2 cellular contexts compared by ENCODE assay signal in the genomic region with DNA sequence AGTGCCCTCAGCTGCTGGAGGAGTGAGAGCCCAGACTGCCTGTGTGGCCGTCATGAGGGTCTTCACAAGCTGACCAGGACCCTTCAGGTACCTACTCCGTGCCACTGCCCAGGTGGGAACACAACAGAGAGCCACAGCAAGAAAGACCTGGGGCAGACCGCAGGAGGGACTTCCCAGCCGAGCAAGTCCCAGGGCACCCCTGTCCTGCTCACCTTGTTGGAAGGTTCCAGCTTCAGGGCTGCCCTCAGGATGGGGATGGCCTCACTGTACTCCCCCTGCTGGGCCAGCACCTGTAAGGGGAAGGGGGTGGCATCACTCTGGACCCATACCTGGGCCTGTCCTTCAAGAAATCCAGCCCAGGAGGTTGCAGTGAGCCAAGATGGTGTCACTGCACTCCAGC.
TF ChIP-seq lines count a peak whose summit lies in the region.

No MANE protein-coding gene starts in this region.

TF ChIP-seq in HCT116, 20 proteins besides CTCF, POLR2A, EP300 and RAD21:
- TF ChIP-seq, protein P1, sequence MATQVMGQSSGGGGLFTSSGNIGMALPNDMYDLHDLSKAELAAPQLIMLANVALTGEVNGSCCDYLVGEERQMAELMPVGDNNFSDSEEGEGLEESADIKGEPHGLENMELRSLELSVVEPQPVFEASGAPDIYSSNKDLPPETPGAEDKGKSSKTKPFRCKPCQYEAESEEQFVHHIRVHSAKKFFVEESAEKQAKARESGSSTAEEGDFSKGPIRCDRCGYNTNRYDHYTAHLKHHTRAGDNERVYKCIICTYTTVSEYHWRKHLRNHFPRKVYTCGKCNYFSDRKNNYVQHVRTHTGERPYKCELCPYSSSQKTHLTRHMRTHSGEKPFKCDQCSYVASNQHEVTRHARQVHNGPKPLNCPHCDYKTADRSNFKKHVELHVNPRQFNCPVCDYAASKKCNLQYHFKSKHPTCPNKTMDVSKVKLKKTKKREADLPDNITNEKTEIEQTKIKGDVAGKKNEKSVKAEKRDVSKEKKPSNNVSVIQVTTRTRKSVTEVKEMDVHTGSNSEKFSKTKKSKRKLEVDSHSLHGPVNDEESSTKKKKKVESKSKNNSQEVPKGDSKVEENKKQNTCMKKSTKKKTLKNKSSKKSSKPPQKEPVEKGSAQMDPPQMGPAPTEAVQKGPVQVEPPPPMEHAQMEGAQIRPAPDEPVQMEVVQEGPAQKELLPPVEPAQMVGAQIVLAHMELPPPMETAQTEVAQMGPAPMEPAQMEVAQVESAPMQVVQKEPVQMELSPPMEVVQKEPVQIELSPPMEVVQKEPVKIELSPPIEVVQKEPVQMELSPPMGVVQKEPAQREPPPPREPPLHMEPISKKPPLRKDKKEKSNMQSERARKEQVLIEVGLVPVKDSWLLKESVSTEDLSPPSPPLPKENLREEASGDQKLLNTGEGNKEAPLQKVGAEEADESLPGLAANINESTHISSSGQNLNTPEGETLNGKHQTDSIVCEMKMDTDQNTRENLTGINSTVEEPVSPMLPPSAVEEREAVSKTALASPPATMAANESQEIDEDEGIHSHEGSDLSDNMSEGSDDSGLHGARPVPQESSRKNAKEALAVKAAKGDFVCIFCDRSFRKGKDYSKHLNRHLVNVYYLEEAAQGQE (IDR thresholded peaks at IDR 0.05; ENCODE audit: low read depth), result no peak
- TF ChIP-seq, protein P2, sequence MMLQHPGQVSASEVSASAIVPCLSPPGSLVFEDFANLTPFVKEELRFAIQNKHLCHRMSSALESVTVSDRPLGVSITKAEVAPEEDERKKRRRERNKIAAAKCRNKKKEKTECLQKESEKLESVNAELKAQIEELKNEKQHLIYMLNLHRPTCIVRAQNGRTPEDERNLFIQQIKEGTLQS (IDR thresholded peaks at IDR 0.05), result no peak
- TF ChIP-seq SIN3A (IDR thresholded peaks at IDR 0.05; ENCODE audit: low read depth) (no peak), CEBPB (IDR thresholded peaks at IDR 0.05; ENCODE audit: low read depth) (no peak), JUND (IDR thresholded peaks at IDR 0.05) (no peak), ZNF274 (IDR thresholded peaks at IDR 0.05; ENCODE audit: low read depth, low read length) (no peak)

TF ChIP-seq in IMR-90, 13 proteins besides CTCF, POLR2A, EP300 and RAD21:
- TF ChIP-seq BHLHE40 (IDR thresholded peaks at IDR 0.05; ENCODE audit: low read depth, low read length) (no peak), FOS (IDR thresholded peaks at IDR 0.05; ENCODE audit: low read depth, low read length) (no peak), CHD1 (IDR thresholded peaks at IDR 0.05; ENCODE audit: low read depth, low read length) (no peak), MAFK (IDR thresholded peaks at IDR 0.05; ENCODE audit: low read depth, low read length) (no peak), NFE2L2 (IDR thresholded peaks at IDR 0.05; ENCODE audit: low read depth, low read length) (no peak), RCOR1 (IDR thresholded peaks at IDR 0.05; ENCODE audit: insufficient replicate concordance, low read length) (no peak), CEBPB (IDR thresholded peaks at IDR 0.05; ENCODE audit: low read depth, low read length) (no peak), SMC3 (IDR thresholded peaks at IDR 0.05; ENCODE audit: low read depth, low read length) (no peak), MXI1 (IDR thresholded peaks at IDR 0.05; ENCODE audit: borderline replicate concordance, low read depth, low read length) (no peak), MAZ (IDR thresholded peaks at IDR 0.05; ENCODE audit: borderline replicate concordance, low read depth, low read length) (no peak)
- TF ChIP-seq, protein P3, sequence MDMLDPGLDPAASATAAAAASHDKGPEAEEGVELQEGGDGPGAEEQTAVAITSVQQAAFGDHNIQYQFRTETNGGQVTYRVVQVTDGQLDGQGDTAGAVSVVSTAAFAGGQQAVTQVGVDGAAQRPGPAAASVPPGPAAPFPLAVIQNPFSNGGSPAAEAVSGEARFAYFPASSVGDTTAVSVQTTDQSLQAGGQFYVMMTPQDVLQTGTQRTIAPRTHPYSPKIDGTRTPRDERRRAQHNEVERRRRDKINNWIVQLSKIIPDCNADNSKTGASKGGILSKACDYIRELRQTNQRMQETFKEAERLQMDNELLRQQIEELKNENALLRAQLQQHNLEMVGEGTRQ (IDR thresholded peaks at IDR 0.05; ENCODE audit: low read depth, low read length), result no peak
- TF ChIP-seq, protein P4, sequence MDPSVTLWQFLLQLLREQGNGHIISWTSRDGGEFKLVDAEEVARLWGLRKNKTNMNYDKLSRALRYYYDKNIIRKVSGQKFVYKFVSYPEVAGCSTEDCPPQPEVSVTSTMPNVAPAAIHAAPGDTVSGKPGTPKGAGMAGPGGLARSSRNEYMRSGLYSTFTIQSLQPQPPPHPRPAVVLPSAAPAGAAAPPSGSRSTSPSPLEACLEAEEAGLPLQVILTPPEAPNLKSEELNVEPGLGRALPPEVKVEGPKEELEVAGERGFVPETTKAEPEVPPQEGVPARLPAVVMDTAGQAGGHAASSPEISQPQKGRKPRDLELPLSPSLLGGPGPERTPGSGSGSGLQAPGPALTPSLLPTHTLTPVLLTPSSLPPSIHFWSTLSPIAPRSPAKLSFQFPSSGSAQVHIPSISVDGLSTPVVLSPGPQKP (IDR thresholded peaks at IDR 0.05; ENCODE audit: borderline replicate concordance, low read depth, low read length), result no peak
